ENCODE assay signal across 1 cellular context in genomic region chr2:162177301-162177700, GRCh38.
TF ChIP-seq lines count a peak whose summit lies in the region.

No MANE protein-coding gene starts in this region.

TF ChIP-seq in IMR-90, 13 proteins besides CTCF, POLR2A, EP300 and RAD21 (continued from another document):
- no peak for TF ChIP-seq USF2 (IDR thresholded peaks at IDR 0.05; ENCODE audit: low read depth, low read length)
